ENCODE assay signal across 24 cellular contexts in genomic region chr3:45765956-45766355, GRCh38. TPM values are rescaled to one million over a fixed set of nuclear protein-coding genes. Genes with fewer than 3 reads are reported as not detected.
"Had no signal": no experiment of that assay in that cellular context is flagged by ENCODE, and none has a peak within 500 bp of the region (broad histone marks: within the 10 kb centered on the region; RNA-seq: fewer than 3 reads in every experiment).

No MANE protein-coding gene starts in this region.

- H3K4me3 ChIP-seq: MG63 had no signal

- H3K27me3 ChIP-seq: MG63 had no signal

- H3K9me3 ChIP-seq: MG63, SK-N-SH had no signal

- FAIRE-seq: HepG2, RCC 7860 had no signal

- H3K36me3 ChIP-seq: MG63 had no signal

- DNase-seq: IMR-90, Karpas-422, KG1, MG63, NCI-H1105, NCI-H1417, NCI-H1436 treated with DMSO at 0.1 percent for 48 hours, NCI-H1694, NCI-H187 treated with DMSO at 0.1 percent for 48 hours, NCI-H2029 treated with DMSO at 0.1 percent for 48 hours, NCI-H2171 treated with DMSO at 0.1 percent for 48 hours, NCI-H345, NCI-H446 treated with DMSO at 0.1 percent for 48 hours, NCI-H510A treated with DMSO at 0.1 percent for 48 hours, NCI-H69, NCI-H774, RPMI8226, SHP77, SK-N-SH, SW 1271 had no signal

- H3K9ac ChIP-seq: SK-N-SH had no signal

RNA-seq across cellular contexts. Expression of gene SLC6A20, which starts 30.4 kb away (rescaled TPM):
- total RNA-seq: HepG2, HT1080, IMR-90, SK-MEL-5 had no signal
- polyA plus RNA-seq: HepG2, IMR-90, SK-N-SH had no signal
